ENCODE assay signal across 12 cellular contexts in the genomic region with DNA sequence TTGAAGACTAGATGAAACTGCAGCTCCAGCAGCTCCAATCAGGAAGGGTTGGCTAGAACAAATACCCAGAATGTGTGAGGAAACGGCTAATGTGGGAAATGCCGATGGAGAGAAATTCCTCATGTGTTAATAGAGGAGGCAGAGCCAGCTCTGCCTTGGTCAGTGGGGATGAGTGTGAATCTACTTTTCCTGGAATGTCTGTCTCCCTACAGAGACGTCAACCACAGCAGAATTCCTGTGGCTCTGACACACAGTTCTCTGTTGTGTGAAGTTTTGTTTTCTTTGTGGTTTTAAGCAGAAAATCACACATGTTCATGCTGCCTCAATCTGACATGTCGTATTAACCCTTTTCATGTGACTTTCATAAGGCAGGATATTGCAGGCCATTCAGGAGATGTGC.
DNase-seq lines count a peak whose midpoint lies in the region; ATAC-seq and TF ChIP-seq lines count a peak whose summit lies in the region.
"Had no signal": no experiment of that assay in that cellular context is flagged by ENCODE, and none has a peak within 500 bp of the region (broad histone marks: within the 10 kb centered on the region; RNA-seq: fewer than 3 reads in every experiment).

No MANE protein-coding gene starts in this region.

- 38 to 51% methylated on average over 4 of the region's 4 CpGs for WGBS in lower leg skin, 2 donors

- H3K27me3 ChIP-seq in kidney epithelial cell (ENCODE audit: control insufficient read depth, insufficient read depth, low read length): no peaks in the 10 kb centered on the region

- H3K36me3 ChIP-seq in kidney epithelial cell (ENCODE audit: control insufficient read depth, insufficient read depth, low read length): no peaks in the 10 kb centered on the region
- H3K36me3 ChIP-seq: gastroesophageal sphincter had no signal

- DNase-seq in AG09309 (ENCODE audit: low read depth): peak; percentile 99
- peak; percentile 13 for DNase-seq in MV-4-11 (lab: John Stamatoyannopoulos, UW)
- peak; percentile 91 to 92 for DNase-seq in cardiac fibroblast (ENCODE audit: low read depth in 2 of 2)
- DNase-seq in kidney epithelial cell (ENCODE audit: low read depth): peak; percentile 97
- DNase-seq in lower leg skin (ENCODE audit: low spot score in 2 of 2): no peak
- DNase-seq in HT-29 (ENCODE audit: low spot score): no peak
- DNase-seq in activated effector memory CD4-positive, alpha-beta T cell treated with Interleukin-2 at 50 U/mL for 16 hours: no peak
- DNase-seq: activated CD8-positive, alpha-beta memory T cell treated with anti-CD3 and anti-CD28 coated beads for 24 hours; NCI-H2227 treated with DMSO at 0.1 percent for 48 hours had no signal

- no peak for ATAC-seq in GM18861 (IDR thresholded peaks at IDR 0.05; ENCODE audit: unreplicated experiment)
- ATAC-seq: gastroesophageal sphincter, HepG2 had no signal

- intact Hi-C loops in lower leg skin (cut with DNase I; ENCODE audit: low total_unique reads): no loop called here

- TF ChIP-seq POLR2A in lower leg skin (IDR thresholded peaks at IDR 0.05): no peak

- H3K4me3 ChIP-seq in AG09309 (ENCODE audit: control insufficient read depth, low read depth, low read length) (no peak overlapping the region), cardiac fibroblast (replicated peaks in 1 of 2; ENCODE audit: low read depth in 2 of 2, low read length in 2 of 2) (no peak overlapping the region), kidney epithelial cell (ENCODE audit: low read depth, low read length) (no peak overlapping the region), lower leg skin (ENCODE audit: low read depth, poor library complexity, severe bottlenecking) (no peak overlapping the region)
- H3K4me3 ChIP-seq: gastroesophageal sphincter had no signal

- TF ChIP-seq CTCF in AG09309 (IDR thresholded peaks at IDR 0.05; ENCODE audit: control insufficient read depth, insufficient read depth, low read depth, low read length, missing control alignments) (no peak), cardiac fibroblast (IDR thresholded peaks at IDR 0.05; ENCODE audit: low read depth, low read length) (no peak), kidney epithelial cell (IDR thresholded peaks at IDR 0.05; ENCODE audit: insufficient read depth, low read length, poor library complexity, severe bottlenecking) (no peak), lower leg skin (IDR thresholded peaks at IDR 0.05) (no peak)

Comparison
In these comparisons a context has a peak if more than half of its experiments do, and no peak if none do; other contexts are left out.
1. DNase-seq: peak in AG09309 (single experiment), MV-4-11 (single experiment), cardiac fibroblast (2 of 2) and kidney epithelial cell (single experiment); none in lower leg skin (0 of 2), HT-29 (single experiment) and activated effector memory CD4-positive, alpha-beta T cell treated with Interleukin-2 at 50 U/mL for 16 hours (single experiment).